In genomic region chr17:44376124-44376523, GRCh38 we compare ENCODE assay signal across 8 cellular contexts. TPM values are rescaled to one million over a fixed set of nuclear protein-coding genes. Genes with fewer than 3 reads are reported as not detected.
DNase-seq lines count a peak whose midpoint lies in the region; ATAC-seq and TF ChIP-seq lines count a peak whose summit lies in the region.

No MANE protein-coding gene starts in this region.

- H3K36me3 ChIP-seq in cardiac muscle cell (no peaks in the 10 kb centered on the region), testis (ENCODE audit: low read depth, missing control alignments) (no peaks in the 10 kb centered on the region)

- no peak for TF ChIP-seq POLR2A in testis (IDR thresholded peaks at IDR 0.05)

- H3K27ac ChIP-seq in cardiac muscle cell (no peak overlapping the region), testis (no peak overlapping the region)

- H3K9me3 ChIP-seq in cardiac muscle cell (ENCODE audit: low read depth) (no peaks in the 10 kb centered on the region), testis (no peaks in the 10 kb centered on the region)

- H3K4me1 Mint-ChIP-seq in activated T-cell treated with anti-CD3 and anti-CD28 coated beads, Interleukin-2, amount 50 U/mL, for 24 hours (ENCODE audit: low read depth) = no peaks in the 10 kb centered on the region
- H3K4me1 Mint-ChIP-seq in stimulated activated memory B cell treated with anti-CD40 and anti-IgM and Interleukin-4, amounts not matched to agents 10 μg/mL and 1 μg/mL and 100 μg/mL, for 72 hours = peaks cover 12% of the 10 kb centered on the region

- peak; percentile 50 to 60 for DNase-seq in activated T-cell treated with anti-CD3 and anti-CD28 coated beads, Interleukin-2, amount 50 U/mL, for 48 hours
- DNase-seq in activated T-cell treated with anti-CD3 and anti-CD28 coated beads, Interleukin-2, amount 50 U/mL, for 24 hours = no peak
- DNase-seq in SK-MEL-5 (ENCODE audit: low read depth, low spot score) (peak; percentile 50), cardiac muscle cell (ENCODE audit: low read depth in 1 of 2, low spot score in 1 of 2) (peak in 1 of 2 donors; percentile 65), testis (peak; percentile 78)
- DNase-seq in activated CD4-positive, CD25-positive, alpha-beta regulatory T cell (lab: John Stamatoyannopoulos, UW) = no peak

- no peak for ATAC-seq in GM21390 (IDR thresholded peaks at IDR 0.05; ENCODE audit: unreplicated experiment)
- ATAC-seq in stimulated activated memory B cell treated with anti-CD40 and anti-IgM and Interleukin-4, amounts not matched to agents 10 μg/mL and 1 μg/mL and 100 μg/mL, for 72 hours = no peak

- intact Hi-C loops in testis (cut with DNase I; ENCODE audit: low total_unique reads) = no loop called here

- no peak overlapping the region for H3K27ac Mint-ChIP-seq in activated T-cell treated with anti-CD3 and anti-CD28 coated beads, Interleukin-2, amount 50 U/mL, for 24 hours
- no peak overlapping the region for H3K27ac Mint-ChIP-seq in stimulated activated memory B cell treated with anti-CD40 and anti-IgM and Interleukin-4, amounts not matched to agents 10 μg/mL and 1 μg/mL and 100 μg/mL, for 72 hours

- WGBS in testis, 2 donors = 19 to 21% methylated on average over 4 to 5 of the region's 5 CpGs

- peaks cover 28% of the 10 kb centered on the region for H3K27me3 Mint-ChIP-seq in activated T-cell treated with anti-CD3 and anti-CD28 coated beads, Interleukin-2, amount 50 U/mL, for 24 hours
- peaks cover 94% of the 10 kb centered on the region for H3K27me3 Mint-ChIP-seq in stimulated activated memory B cell treated with anti-CD40 and anti-IgM and Interleukin-4, amounts not matched to agents 10 μg/mL and 1 μg/mL and 100 μg/mL, for 72 hours

- no peak overlapping the region for H3K4me3 Mint-ChIP-seq in activated T-cell treated with anti-CD3 and anti-CD28 coated beads, Interleukin-2, amount 50 U/mL, for 24 hours
- no peak overlapping the region for H3K4me3 Mint-ChIP-seq in stimulated activated memory B cell treated with anti-CD40 and anti-IgM and Interleukin-4, amounts not matched to agents 10 μg/mL and 1 μg/mL and 100 μg/mL, for 72 hours

- H3K4me3 ChIP-seq in cardiac muscle cell = no peak overlapping the region
- no peak overlapping the region for H3K4me3 ChIP-seq in testis

- no peaks in the 10 kb centered on the region for H3K36me3 Mint-ChIP-seq in activated T-cell treated with anti-CD3 and anti-CD28 coated beads, Interleukin-2, amount 50 U/mL, for 24 hours (ENCODE audit: low read depth)
- no peaks in the 10 kb centered on the region for H3K36me3 Mint-ChIP-seq in stimulated activated memory B cell treated with anti-CD40 and anti-IgM and Interleukin-4, amounts not matched to agents 10 μg/mL and 1 μg/mL and 100 μg/mL, for 72 hours

- TF ChIP-seq CTCF in cardiac muscle cell (IDR thresholded peaks at IDR 0.05; ENCODE audit: low read depth, low read length) = peak; percentile 60
- peak in 2 of 3 experiments; percentile 36 to 37 for TF ChIP-seq CTCF in testis (IDR thresholded peaks at IDR 0.05)

- H3K27me3 ChIP-seq in cardiac muscle cell = no peaks in the 10 kb centered on the region
- no peaks in the 10 kb centered on the region for H3K27me3 ChIP-seq in testis

- H3K4me1 ChIP-seq in cardiac muscle cell (ENCODE audit: low read depth) = no peaks in the 10 kb centered on the region
- peaks cover 15% of the 10 kb centered on the region for H3K4me1 ChIP-seq in testis

- in situ Hi-C loops in SK-MEL-5 (cut with HindIII; ENCODE audit: low pct_unique_long_range_greater_than_20kb, low sequenced_read_pairs) = no loop called here

- H3K9me3 Mint-ChIP-seq in activated T-cell treated with anti-CD3 and anti-CD28 coated beads, Interleukin-2, amount 50 U/mL, for 24 hours = no peaks in the 10 kb centered on the region
- no peaks in the 10 kb centered on the region for H3K9me3 Mint-ChIP-seq in stimulated activated memory B cell treated with anti-CD40 and anti-IgM and Interleukin-4, amounts not matched to agents 10 μg/mL and 1 μg/mL and 100 μg/mL, for 72 hours

RNA-seq across cellular contexts. Expression of gene FAM171A2, which starts 12.5 kb away (rescaled TPM):
- 5.0 and 5.3 TPM in 2 replicates for total RNA-seq in SK-MEL-5 (2014; rRNA removed; shearing (Covaris generic))
- 9.3 and 9.8 TPM in 2 replicates for polyA plus RNA-seq in SK-MEL-5 (2015; cell fraction: cytosol; rRNA removed)
- polyA plus RNA-seq in SK-MEL-5 (2015; cell fraction: nucleus; rRNA removed) = 2.1 and 2.4 TPM in 2 replicates
- total RNA-seq in cardiac muscle cell (45.1 and 49.5 TPM in 2 replicates), testis (1 to 10 TPM; 2.0 to 3.6 TPM)
- polyA plus RNA-seq in cardiac muscle cell (38.6 and 43.2 TPM in 2 replicates), testis (ENCODE audit: insufficient read depth, low read depth, low replicate concordance) (1.3 TPM)

RNA-seq across cellular contexts. Expression of gene ITGA2B, which starts 13.3 kb away (rescaled TPM):
- 0.43 TPM in 1 of 2 replicates, not detected in the other for total RNA-seq in SK-MEL-5 (2014; rRNA removed; shearing (Covaris generic))
- 0.10 TPM in 1 of 2 replicates, not detected in the other for polyA plus RNA-seq in SK-MEL-5 (2015; cell fraction: cytosol; rRNA removed)
- polyA plus RNA-seq in SK-MEL-5 (2015; cell fraction: nucleus; rRNA removed) = 0.12 and 1.00 TPM in 2 replicates
- total RNA-seq in cardiac muscle cell (2.0 and 11.0 TPM in 2 replicates), testis (1 to 10 TPM; 5.1 to 6.7 TPM)
- polyA plus RNA-seq in cardiac muscle cell (0.56 and 6.7 TPM in 2 replicates), testis (ENCODE audit: insufficient read depth, low read depth, low replicate concordance) (6.0 TPM)

RNA-seq across cellular contexts. Expression of gene GRN, which starts 31.0 kb away (rescaled TPM):
- total RNA-seq in SK-MEL-5 (2014; rRNA removed; shearing (Covaris generic)) = 197 and 275 TPM in 2 replicates
- 956 and 1,011 TPM in 2 replicates for polyA plus RNA-seq in SK-MEL-5 (2015; cell fraction: cytosol; rRNA removed)
- 228 and 232 TPM in 2 replicates for polyA plus RNA-seq in SK-MEL-5 (2015; cell fraction: nucleus; rRNA removed)
- total RNA-seq in cardiac muscle cell (274 and 275 TPM in 2 replicates), testis (100 to 1,000 TPM; 263 to 489 TPM)
- polyA plus RNA-seq in cardiac muscle cell (353 and 377 TPM in 2 replicates), testis (ENCODE audit: insufficient read depth, low read depth, low replicate concordance) (161 TPM)

RNA-seq across cellular contexts. Expression of gene SLC25A39, which starts 51.5 kb away (rescaled TPM):
- total RNA-seq in SK-MEL-5 (2014; rRNA removed; shearing (Covaris generic)) = 121 and 134 TPM in 2 replicates
- 233 TPM in 2 replicates for polyA plus RNA-seq in SK-MEL-5 (2015; cell fraction: cytosol; rRNA removed)
- 362 and 411 TPM in 2 replicates for polyA plus RNA-seq in SK-MEL-5 (2015; cell fraction: nucleus; rRNA removed)
- total RNA-seq in cardiac muscle cell (228 and 243 TPM in 2 replicates), testis (100 to 1,000 TPM; 131 to 176 TPM)
- polyA plus RNA-seq in cardiac muscle cell (252 and 284 TPM in 2 replicates), testis (ENCODE audit: insufficient read depth, low read depth, low replicate concordance) (141 TPM)

Comparison
In these comparisons a context has a peak if more than half of its experiments do, and no peak if none do; other contexts are left out.
1. DNase-seq: peak in activated T-cell treated with anti-CD3 and anti-CD28 coated beads, Interleukin-2, amount 50 U/mL, for 48 hours (2 of 2), SK-MEL-5 (single experiment) and testis (single experiment); none in activated T-cell treated with anti-CD3 and anti-CD28 coated beads, Interleukin-2, amount 50 U/mL, for 24 hours (single experiment) and activated CD4-positive, CD25-positive, alpha-beta regulatory T cell (0 of 4).